ENCODE assay signal across 30 cellular contexts in genomic region chr2:143229411-143229810, GRCh38.
"Had no signal": no experiment of that assay in that cellular context is flagged by ENCODE, and none has a peak within 500 bp of the region (broad histone marks: within the 10 kb centered on the region; RNA-seq: fewer than 3 reads in every experiment).

No MANE protein-coding gene starts in this region.

- H3K27ac ChIP-seq: adrenal gland, ascending aorta, brain microvascular endothelial cell, esophagus muscularis mucosa, lower lobe of right lung, neutrophil, ovary, psoas muscle, thyroid gland, upper lobe of right lung, VCaP had no signal

- DNase-seq: activated CD4-positive, alpha-beta T cell treated with anti-CD3 and anti-CD28 coated beads, Interleukin-2, amount 10 ng/mL, durations not matched to agents 7 days and 5 days; activated CD4-positive, CD25-positive, alpha-beta regulatory T cell treated with anti-CD3 and anti-CD28 coated beads, Interleukin-2, amount 50 U/mL, for 72 hours; activated CD8-positive, alpha-beta T cell treated with anti-CD3 and anti-CD28 coated beads, Interleukin-2, amount 10 ng/mL, durations not matched to agents 7 days and 5 days; activated gamma-delta T cell; adrenal gland; brain microvascular endothelial cell; central memory CD4-positive, alpha-beta T cell; effector memory CD8-positive, alpha-beta T cell; glutamatergic neuron; hippocampal formation; islet precursor cell; lower lobe of right lung; naive thymus-derived CD4-positive, alpha-beta T cell; ovary; psoas muscle; right cardiac atrium; stimulated activated CD4-positive, alpha-beta T cell treated with anti-CD3 and anti-CD28 coated beads, Interleukin-12 subunit alpha, Interleukin-12 subunit beta, amount 100 ng/mL, for 4 hours; stimulated activated CD4-positive, alpha-beta T cell treated with anti-CD3 and anti-CD28 coated beads, Interleukin-4, amount 100 ng/mL, for 4 hours; substantia nigra; T-helper 2 cell; thyroid gland; upper lobe of right lung had no signal

- H3K4me3 ChIP-seq: adrenal gland, ascending aorta, esophagus muscularis mucosa, lower lobe of right lung, ovary, psoas muscle, thyroid gland, upper lobe of right lung had no signal

- H3K4me3 Mint-ChIP-seq: activated CD4-positive, alpha-beta T cell treated with anti-CD3 and anti-CD28 coated beads, Interleukin-2, amount 10 ng/mL, durations not matched to agents 7 days and 5 days; activated CD8-positive, alpha-beta T cell treated with anti-CD3 and anti-CD28 coated beads, Interleukin-2, amount 10 ng/mL, durations not matched to agents 7 days and 5 days; activated naive CD4-positive, alpha-beta T cell treated with anti-CD3 and anti-CD28 coated beads, Interleukin-2, amount 50 U/mL, for 24 hours; activated T-helper 1 cell treated with anti-CD3 and anti-CD28 coated beads, Interleukin-12 subunit alpha, Interleukin-12 subunit beta, Interleukin-2, Interleukin-4 antibody, amounts not matched to agents 30 ng/mL and 10 ng/mL and 1 ng/mL, durations not matched to agents 14 hours and 24 hours and 36 hours; effector memory CD8-positive, alpha-beta T cell; stimulated activated naive CD8-positive, alpha-beta T cell treated with anti-CD3 and anti-CD28 coated beads, Interleukin-15, Interleukin-2, amounts not matched to agents 100 ng/mL and 50 ng/mL, for 24 hours had no signal

- FAIRE-seq: frontal cortex had no signal

- H3K4me1 ChIP-seq: adrenal gland, ascending aorta, esophagus muscularis mucosa, lower lobe of right lung, psoas muscle, thyroid gland, upper lobe of right lung had no signal

- H3K9me3 ChIP-seq: adrenal gland, neutrophil, ovary, thyroid gland, upper lobe of right lung had no signal

- H3K27me3 ChIP-seq: adrenal gland, ascending aorta, brain microvascular endothelial cell, esophagus muscularis mucosa, neutrophil, ovary, thyroid gland, upper lobe of right lung had no signal

- H3K36me3 ChIP-seq: adrenal gland, ascending aorta, brain microvascular endothelial cell, esophagus muscularis mucosa, lower lobe of right lung, ovary, thyroid gland, upper lobe of right lung had no signal

- H3K27me3 Mint-ChIP-seq: activated CD4-positive, alpha-beta T cell treated with anti-CD3 and anti-CD28 coated beads, Interleukin-2, amount 10 ng/mL, durations not matched to agents 7 days and 5 days; activated naive CD4-positive, alpha-beta T cell treated with anti-CD3 and anti-CD28 coated beads, Interleukin-2, amount 50 U/mL, for 24 hours; effector memory CD8-positive, alpha-beta T cell; naive thymus-derived CD4-positive, alpha-beta T cell; stimulated activated naive CD8-positive, alpha-beta T cell treated with anti-CD3 and anti-CD28 coated beads, Interleukin-15, Interleukin-2, amounts not matched to agents 100 ng/mL and 50 ng/mL, for 24 hours had no signal

- ATAC-seq: activated CD8-positive, alpha-beta T cell treated with anti-CD3 and anti-CD28 coated beads, Interleukin-2, amount 10 ng/mL, durations not matched to agents 7 days and 5 days; effector memory CD8-positive, alpha-beta T cell; lower lobe of right lung; naive thymus-derived CD4-positive, alpha-beta T cell; psoas muscle; right cardiac atrium; upper lobe of right lung had no signal

- H3K27ac Mint-ChIP-seq: activated CD4-positive, alpha-beta T cell treated with anti-CD3 and anti-CD28 coated beads, Interleukin-2, amount 10 ng/mL, durations not matched to agents 7 days and 5 days; activated T-helper 1 cell treated with anti-CD3 and anti-CD28 coated beads, Interleukin-12 subunit alpha, Interleukin-12 subunit beta, Interleukin-2, Interleukin-4 antibody, amounts not matched to agents 30 ng/mL and 10 ng/mL and 1 ng/mL, durations not matched to agents 14 hours and 24 hours and 36 hours; effector memory CD8-positive, alpha-beta T cell; stimulated activated naive CD8-positive, alpha-beta T cell treated with anti-CD3 and anti-CD28 coated beads, Interleukin-15, Interleukin-2, amounts not matched to agents 100 ng/mL and 50 ng/mL, for 24 hours had no signal
